In the genomic region with DNA sequence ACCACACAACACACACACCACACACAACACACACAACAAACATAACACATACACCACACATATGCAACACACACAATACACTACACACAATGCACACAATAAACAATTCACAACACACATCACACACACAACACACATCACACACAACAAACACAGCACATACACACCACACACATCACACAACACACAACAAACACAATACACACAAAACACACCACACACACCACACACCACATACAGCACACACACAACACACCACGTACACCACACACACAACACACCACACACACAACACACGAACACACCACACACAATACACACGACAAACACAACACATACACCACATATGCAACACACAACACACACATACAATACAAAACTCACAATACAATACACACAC, we compare ENCODE assay signal across 13 cellular contexts.
"Had no signal": no experiment of that assay in that cellular context is flagged by ENCODE, and none has a peak within 500 bp of the region (broad histone marks: within the 10 kb centered on the region; RNA-seq: fewer than 3 reads in every experiment).

No MANE protein-coding gene starts in this region.

- H3K4me1 ChIP-seq: colonic mucosa, esophagus squamous epithelium had no signal

- H3K4me3 Mint-ChIP-seq: activated CD8-positive, alpha-beta memory T cell treated with anti-CD3 and anti-CD28 coated beads, Interleukin-2, amount 10 ng/mL, durations not matched to agents 7 days and 5 days; nephron progenitor cell; T-helper 2 cell treated with Interferon-gamma antibody and Interleukin-4, amounts not matched to agents 5 μg/mL and 100 μg/mL, for 36 hours had no signal

- ATAC-seq: activated CD4-positive, CD25-positive, alpha-beta regulatory T cell treated with anti-CD3 and anti-CD28 coated beads, Interleukin-2, amount 50 U/mL, for 24 hours had no signal

- H3K4me3 ChIP-seq: colonic mucosa, esophagus squamous epithelium, SJCRH30, thoracic aorta had no signal

- H3K27me3 ChIP-seq: colonic mucosa had no signal

- H3K9me3 ChIP-seq: colonic mucosa, esophagus squamous epithelium, SJCRH30, thoracic aorta had no signal

- H3K36me3 ChIP-seq: colonic mucosa, esophagus squamous epithelium, SJCRH30, thoracic aorta had no signal

- H3K27ac Mint-ChIP-seq: activated CD8-positive, alpha-beta memory T cell treated with anti-CD3 and anti-CD28 coated beads, Interleukin-2, amount 10 ng/mL, durations not matched to agents 7 days and 5 days; nephron progenitor cell; T-helper 2 cell treated with Interferon-gamma antibody and Interleukin-4, amounts not matched to agents 5 μg/mL and 100 μg/mL, for 36 hours had no signal

- DNase-seq: activated CD4-positive, alpha-beta T cell treated with anti-CD3 and anti-CD28 coated beads, Interleukin-2, amount 50 U/mL, for 4 hours; activated CD8-positive, alpha-beta memory T cell treated with anti-CD3 and anti-CD28 coated beads, Interleukin-2, amount 10 ng/mL, durations not matched to agents 7 days and 5 days; activated effector memory CD4-positive, alpha-beta T cell treated with Interleukin-2 at 50 U/mL for 16 hours; activated T-cell treated with anti-CD3 and anti-CD28 coated beads, Interleukin-2, amount 50 U/mL, for 1 hour; colonic mucosa; esophagus squamous epithelium; nephron progenitor cell; SJCRH30; stimulated activated CD4-positive, alpha-beta T cell treated with anti-CD3 and anti-CD28 coated beads, Interleukin-1b, Interleukin-23, amount 100 ng/mL, for 48 hours; SW 1271 had no signal

- H3K27ac ChIP-seq: colonic mucosa, esophagus squamous epithelium, SJCRH30, thoracic aorta had no signal

- H3K27me3 Mint-ChIP-seq: activated CD8-positive, alpha-beta memory T cell treated with anti-CD3 and anti-CD28 coated beads, Interleukin-2, amount 10 ng/mL, durations not matched to agents 7 days and 5 days had no signal
